In genomic region chr22:43462701-43463100, GRCh38 we compare ENCODE assay signal across 35 cellular contexts.
"Had no signal": no experiment of that assay in that cellular context is flagged by ENCODE, and none has a peak within 500 bp of the region (broad histone marks: within the 10 kb centered on the region; RNA-seq: fewer than 3 reads in every experiment).

No MANE protein-coding gene starts in this region.

- H3K4me1 ChIP-seq: adrenal gland, ascending aorta, body of pancreas, breast epithelium had no signal

- H3K9me3 ChIP-seq: adrenal gland, ascending aorta, body of pancreas had no signal

- H3K4me1 Mint-ChIP-seq: activated naive CD4-positive, alpha-beta T cell treated with anti-CD3 and anti-CD28 coated beads, Interleukin-2, amount 10 ng/mL, durations not matched to agents 7 days and 5 days; activated naive CD8-positive, alpha-beta T cell treated with anti-CD3 and anti-CD28 coated beads for 36 hours; activated naive CD8-positive, alpha-beta T cell treated with anti-CD3 and anti-CD28 coated beads, Interleukin-2, amount 10 ng/mL, durations not matched to agents 7 days and 5 days; activated naive CD8-positive, alpha-beta T cell treated with anti-CD3 and anti-CD28 coated beads, Interleukin-2, amount 50 U/mL, for 24 hours; activated T-helper 17 cell treated with anti-CD3 and anti-CD28 coated beads, Interleukin-2, amount 50 U/mL, for 72 hours; central memory CD8-positive, alpha-beta T cell had no signal

- DNase-seq: activated effector memory CD4-positive, alpha-beta T cell treated with anti-CD3 and anti-CD28 coated beads, Interleukin-2, amount 50 U/mL, for 16 hours; activated effector memory CD4-positive, alpha-beta T cell treated with Interleukin-2 at 50 U/mL for 16 hours; activated gamma-delta T cell; activated gamma-delta T cell treated with Interleukin-2 at 50 U/mL for 16 hours; activated naive CD4-positive, alpha-beta T cell treated with anti-CD3 and anti-CD28 coated beads for 36 hours; activated naive CD4-positive, alpha-beta T cell treated with anti-CD3 and anti-CD28 coated beads, Interleukin-2, amount 10 ng/mL, durations not matched to agents 7 days and 5 days; activated naive CD4-positive, alpha-beta T cell treated with anti-CD3 and anti-CD28 coated beads, Interleukin-2, amount 50 U/mL, for 16 hours; activated naive CD4-positive, alpha-beta T cell treated with Interleukin-2 at 50 U/mL for 16 hours; activated naive CD8-positive, alpha-beta T cell treated with anti-CD3 and anti-CD28 coated beads for 36 hours; activated naive CD8-positive, alpha-beta T cell treated with anti-CD3 and anti-CD28 coated beads, Interleukin-2, amount 10 ng/mL, durations not matched to agents 7 days and 5 days; activated naive CD8-positive, alpha-beta T cell treated with anti-CD3 and anti-CD28 coated beads, Interleukin-2, amount 50 U/mL, for 24 hours; activated T-cell treated with anti-CD3 and anti-CD28 coated beads, Interleukin-2, amount 50 U/mL, for 1 hour; activated T-cell treated with anti-CD3 and anti-CD28 coated beads, Interleukin-2, amount 50 U/mL, for 24 hours; activated T-cell treated with anti-CD3 and anti-CD28 coated beads, Interleukin-2, amount 50 U/mL, for 4 hours; activated T-cell treated with anti-CD3 and anti-CD28 coated beads, Interleukin-2, amount 50 U/mL, for 48 hours; activated T-cell treated with anti-CD3 and anti-CD28 coated beads, Interleukin-2, amount 50 U/mL, for 72 hours; adrenal gland; amniotic stem cell; amygdala; anterior cingulate cortex; body of pancreas; brain microvascular endothelial cell; caudate nucleus; central memory CD4-positive, alpha-beta T cell; cerebellar nuclear complex had no signal

- H3K4me3 Mint-ChIP-seq: activated naive CD4-positive, alpha-beta T cell treated with anti-CD3 and anti-CD28 coated beads for 36 hours; activated naive CD4-positive, alpha-beta T cell treated with anti-CD3 and anti-CD28 coated beads, Interleukin-2, amount 10 ng/mL, durations not matched to agents 7 days and 5 days; activated naive CD8-positive, alpha-beta T cell; activated naive CD8-positive, alpha-beta T cell treated with anti-CD3 and anti-CD28 coated beads for 36 hours; activated naive CD8-positive, alpha-beta T cell treated with anti-CD3 and anti-CD28 coated beads, Interleukin-2, amount 10 ng/mL, durations not matched to agents 7 days and 5 days; activated naive CD8-positive, alpha-beta T cell treated with anti-CD3 and anti-CD28 coated beads, Interleukin-2, amount 50 U/mL, for 24 hours; activated T-cell treated with anti-CD3 and anti-CD28 coated beads, Interleukin-2, amount 50 U/mL, for 24 hours; activated T-cell treated with anti-CD3 and anti-CD28 coated beads, Interleukin-2, amount 50 U/mL, for 4 hours; activated T-cell treated with anti-CD3 and anti-CD28 coated beads, Interleukin-2, amount 50 U/mL, for 72 hours; activated T-helper 1 cell treated with anti-CD3 and anti-CD28 coated beads, Interleukin-12 subunit alpha, Interleukin-12 subunit beta, Interleukin-2, Interleukin-4 antibody, amounts not matched to agents 30 ng/mL and 10 ng/mL and 1 ng/mL, durations not matched to agents 14 hours and 24 hours and 36 hours; activated T-helper 17 cell treated with anti-CD3 and anti-CD28 coated beads, Interleukin-2, amount 50 U/mL, for 72 hours; brain; central memory CD8-positive, alpha-beta T cell had no signal

- H3K27ac Mint-ChIP-seq: activated naive CD4-positive, alpha-beta T cell treated with anti-CD3 and anti-CD28 coated beads for 36 hours; activated naive CD4-positive, alpha-beta T cell treated with anti-CD3 and anti-CD28 coated beads, Interleukin-2, amount 10 ng/mL, durations not matched to agents 7 days and 5 days; activated naive CD4-positive, alpha-beta T cell treated with anti-CD3 and anti-CD28 coated beads, Interleukin-2, amount 50 U/mL, for 72 hours; activated naive CD8-positive, alpha-beta T cell; activated naive CD8-positive, alpha-beta T cell treated with anti-CD3 and anti-CD28 coated beads for 36 hours; activated naive CD8-positive, alpha-beta T cell treated with anti-CD3 and anti-CD28 coated beads, Interleukin-2, amount 10 ng/mL, durations not matched to agents 7 days and 5 days; activated naive CD8-positive, alpha-beta T cell treated with anti-CD3 and anti-CD28 coated beads, Interleukin-2, amount 50 U/mL, for 24 hours; activated T-cell treated with anti-CD3 and anti-CD28 coated beads, Interleukin-2, amount 50 U/mL, for 24 hours; activated T-cell treated with anti-CD3 and anti-CD28 coated beads, Interleukin-2, amount 50 U/mL, for 72 hours; activated T-helper 1 cell treated with anti-CD3 and anti-CD28 coated beads, Interleukin-12 subunit alpha, Interleukin-12 subunit beta, Interleukin-2, Interleukin-4 antibody, amounts not matched to agents 30 ng/mL and 10 ng/mL and 1 ng/mL, durations not matched to agents 14 hours and 24 hours and 36 hours; activated T-helper 17 cell treated with anti-CD3 and anti-CD28 coated beads, Interleukin-2, amount 50 U/mL, for 72 hours; activated T-helper 2 cell treated with anti-CD3 and anti-CD28 coated beads, Interferon-gamma antibody, Interleukin-2, Interleukin-4, amounts not matched to agents 10 μg/mL and 5 μg/mL and 100 μg/mL, durations not matched to agents 14 hours and 24 hours and 36 hours; brain had no signal

- H3K36me3 ChIP-seq: adrenal gland, ascending aorta, brain microvascular endothelial cell, breast epithelium, cardiac muscle cell had no signal

- ATAC-seq: activated naive CD4-positive, alpha-beta T cell treated with anti-CD3 and anti-CD28 coated beads, Interleukin-2, amount 50 U/mL, for 72 hours; activated naive CD8-positive, alpha-beta T cell treated with anti-CD3 and anti-CD28 coated beads, Interleukin-2, amount 50 U/mL, for 24 hours; activated T-cell treated with anti-CD3 and anti-CD28 coated beads, Interleukin-2, amount 50 U/mL, for 4 hours; activated T-cell treated with anti-CD3 and anti-CD28 coated beads, Interleukin-2, amount 50 U/mL, for 72 hours; activated T-helper 17 cell treated with anti-CD3 and anti-CD28 coated beads, Interleukin-2, amount 50 U/mL, for 72 hours; body of pancreas had no signal

- H3K36me3 Mint-ChIP-seq: activated naive CD4-positive, alpha-beta T cell treated with anti-CD3 and anti-CD28 coated beads, Interleukin-2, amount 10 ng/mL, durations not matched to agents 7 days and 5 days; activated naive CD8-positive, alpha-beta T cell treated with anti-CD3 and anti-CD28 coated beads, Interleukin-2, amount 10 ng/mL, durations not matched to agents 7 days and 5 days had no signal

- H3K9me3 Mint-ChIP-seq: activated naive CD4-positive, alpha-beta T cell treated with anti-CD3 and anti-CD28 coated beads, Interleukin-2, amount 10 ng/mL, durations not matched to agents 7 days and 5 days; activated T-helper 1 cell treated with anti-CD3 and anti-CD28 coated beads, Interleukin-12 subunit alpha, Interleukin-12 subunit beta, Interleukin-2, Interleukin-4 antibody, amounts not matched to agents 30 ng/mL and 10 ng/mL and 1 ng/mL, durations not matched to agents 14 hours and 24 hours and 36 hours; activated T-helper 17 cell treated with anti-CD3 and anti-CD28 coated beads, Interleukin-2, amount 50 U/mL, for 72 hours had no signal

- H3K4me3 ChIP-seq: adrenal gland, ascending aorta, body of pancreas, breast epithelium, cardiac muscle cell had no signal

- H3K27ac ChIP-seq: adrenal gland, ascending aorta, body of pancreas, brain microvascular endothelial cell, breast epithelium, cardiac muscle cell had no signal
